Comparison of ENCODE assay signal across 1 cellular context in the genomic region with DNA sequence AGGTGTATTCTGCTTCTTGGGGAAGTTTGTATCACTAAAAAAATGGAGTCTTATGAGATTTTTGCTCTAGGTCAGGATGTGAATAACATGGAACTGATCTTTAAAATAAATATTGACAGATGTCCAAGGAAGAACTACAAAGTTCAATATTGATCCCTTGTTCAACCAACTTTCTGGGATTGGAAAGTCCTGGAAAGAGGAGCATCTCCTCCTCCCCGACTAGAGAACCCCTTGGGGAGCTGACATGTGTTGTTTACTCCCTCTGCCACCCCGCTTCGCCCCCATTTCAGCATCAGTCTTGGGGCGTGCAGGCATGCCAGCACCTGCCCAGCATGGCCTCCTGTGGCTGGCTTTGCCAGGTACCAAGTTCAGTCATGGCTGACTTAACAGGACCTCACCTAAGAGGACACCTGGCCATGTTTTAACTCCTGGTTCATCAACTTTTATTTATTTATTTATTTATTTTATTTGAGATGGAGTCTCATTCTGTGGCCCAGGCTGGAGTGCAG.
TF ChIP-seq lines count a peak whose summit lies in the region.

No MANE protein-coding gene starts in this region.

TF ChIP-seq in HepG2, 621 proteins besides CTCF, POLR2A, EP300 and RAD21 (continued from another document and continues in another):
- TF ChIP-seq, protein P1, sequence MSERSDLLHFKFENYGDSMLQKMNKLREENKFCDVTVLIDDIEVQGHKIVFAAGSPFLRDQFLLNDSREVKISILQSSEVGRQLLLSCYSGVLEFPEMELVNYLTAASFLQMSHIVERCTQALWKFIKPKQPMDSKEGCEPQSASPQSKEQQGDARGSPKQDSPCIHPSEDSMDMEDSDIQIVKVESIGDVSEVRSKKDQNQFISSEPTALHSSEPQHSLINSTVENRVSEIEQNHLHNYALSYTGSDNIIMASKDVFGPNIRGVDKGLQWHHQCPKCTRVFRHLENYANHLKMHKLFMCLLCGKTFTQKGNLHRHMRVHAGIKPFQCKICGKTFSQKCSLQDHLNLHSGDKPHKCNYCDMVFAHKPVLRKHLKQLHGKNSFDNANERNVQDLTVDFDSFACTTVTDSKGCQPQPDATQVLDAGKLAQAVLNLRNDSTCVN (CRISPR knock-in tag; IDR thresholded peaks at IDR 0.05; ENCODE audit: borderline replicate concordance), result no peak
- TF ChIP-seq RXRB (CRISPR knock-in tag; IDR thresholded peaks at IDR 0.05; ENCODE audit: borderline replicate concordance) (0 out of 2 replicates have a peak, but pooled peaks have one; percentile 17), IRF2 (CRISPR knock-in tag; IDR thresholded peaks at IDR 0.05) (no peak), ZFP62 (CRISPR knock-in tag; IDR thresholded peaks at IDR 0.05) (no peak), ZNF83 (CRISPR knock-in tag; IDR thresholded peaks at IDR 0.05; ENCODE audit: borderline replicate concordance) (no peak), ZNF644 (CRISPR knock-in tag; IDR thresholded peaks at IDR 0.05; ENCODE audit: low read depth) (no peak), MTF1 (CRISPR knock-in tag; IDR thresholded peaks at IDR 0.05) (no peak), DR1 (CRISPR knock-in tag; IDR thresholded peaks at IDR 0.05) (no peak), KDM3A (CRISPR knock-in tag; IDR thresholded peaks at IDR 0.05; ENCODE audit: low read depth) (no peak), FOXA3 (CRISPR knock-in tag; IDR thresholded peaks at IDR 0.05) (peak; percentile 74), RXRA (CRISPR knock-in tag; IDR thresholded peaks at IDR 0.05) (no peak), ZNF891 (CRISPR knock-in tag; IDR thresholded peaks at IDR 0.05) (no peak), CBX1 (IDR thresholded peaks at IDR 0.05; ENCODE audit: low read depth) (no peak), MXI1 (IDR thresholded peaks at IDR 0.05; ENCODE audit: borderline replicate concordance, low read depth, low read length) (no peak), GATAD2A (CRISPR knock-in tag; IDR thresholded peaks at IDR 0.05) (peak; percentile 75), KAT2B (IDR thresholded peaks at IDR 0.05; ENCODE audit: borderline replicate concordance, low read depth, low read length) (peak; percentile 49; the same call in 1 of the 2 replicates), RFX5 (IDR thresholded peaks at IDR 0.05; ENCODE audit: low read depth, low read length) (no peak), POLR2AphosphoS2 (IDR thresholded peaks at IDR 0.05; ENCODE audit: low read depth, low read length) (no peak), ZNF441 (CRISPR knock-in tag; IDR thresholded peaks at IDR 0.05; ENCODE audit: borderline replicate concordance) (no peak), ZMAT3 (CRISPR knock-in tag; conservative IDR thresholded peaks at IDR 0.05) (no peak), GABPA (IDR thresholded peaks at IDR 0.05; ENCODE audit: low read depth, low read length) (no peak), GABPA (CRISPR knock-in tag; IDR thresholded peaks at IDR 0.05; ENCODE audit: low read depth) (0 out of 2 replicates have a peak, but pooled peaks have one; percentile 8), FOXK1 (CRISPR knock-in tag; IDR thresholded peaks at IDR 0.05; ENCODE audit: borderline replicate concordance, low read depth) (0 out of 2 replicates have a peak, but pooled peaks have one; percentile 22), ZNF782 (CRISPR knock-in tag; IDR thresholded peaks at IDR 0.05; ENCODE audit: borderline replicate concordance) (no peak), ZNF367 (CRISPR knock-in tag; IDR thresholded peaks at IDR 0.05; ENCODE audit: borderline replicate concordance) (no peak), WIZ (CRISPR knock-in tag; IDR thresholded peaks at IDR 0.05) (0 out of 2 replicates have a peak, but pooled peaks have one; percentile 46), ZFX (CRISPR knock-in tag; IDR thresholded peaks at IDR 0.05; ENCODE audit: low read depth) (no peak), ZNF10 (CRISPR knock-in tag; IDR thresholded peaks at IDR 0.05; ENCODE audit: borderline replicate concordance, low read depth) (no peak), SP2 (CRISPR knock-in tag; IDR thresholded peaks at IDR 0.05) (no peak), ZNF841 (CRISPR knock-in tag; IDR thresholded peaks at IDR 0.05; ENCODE audit: borderline replicate concordance) (no peak), ZNF17 (CRISPR knock-in tag; IDR thresholded peaks at IDR 0.05) (no peak), NCOA2 (CRISPR knock-in tag; IDR thresholded peaks at IDR 0.05) (peak; percentile 45; the same call in 1 of the 2 replicates), NFKBIZ (CRISPR knock-in tag; IDR thresholded peaks at IDR 0.05) (no peak), SIX1 (CRISPR knock-in tag; IDR thresholded peaks at IDR 0.05; ENCODE audit: borderline replicate concordance) (no peak), ZNF703 (CRISPR knock-in tag; IDR thresholded peaks at IDR 0.05; ENCODE audit: borderline replicate concordance) (no peak), SOX13 (IDR thresholded peaks at IDR 0.05) (no peak), SOX13 (CRISPR knock-in tag; conservative IDR thresholded peaks at IDR 0.05 in 1 of 2, IDR thresholded peaks at IDR 0.05 in 1 of 2) (0 out of 4 replicates have a peak, but pooled peaks of 1 of the 2 experiments have one; percentile 26)
- TF ChIP-seq, protein P2, sequence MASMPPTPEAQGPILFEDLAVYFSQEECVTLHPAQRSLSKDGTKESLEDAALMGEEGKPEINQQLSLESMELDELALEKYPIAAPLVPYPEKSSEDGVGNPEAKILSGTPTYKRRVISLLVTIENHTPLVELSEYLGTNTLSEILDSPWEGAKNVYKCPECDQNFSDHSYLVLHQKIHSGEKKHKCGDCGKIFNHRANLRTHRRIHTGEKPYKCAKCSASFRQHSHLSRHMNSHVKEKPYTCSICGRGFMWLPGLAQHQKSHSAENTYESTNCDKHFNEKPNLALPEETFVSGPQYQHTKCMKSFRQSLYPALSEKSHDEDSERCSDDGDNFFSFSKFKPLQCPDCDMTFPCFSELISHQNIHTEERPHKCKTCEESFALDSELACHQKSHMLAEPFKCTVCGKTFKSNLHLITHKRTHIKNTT (CRISPR knock-in tag; IDR thresholded peaks at IDR 0.05), result no peak
- TF ChIP-seq, protein P3, sequence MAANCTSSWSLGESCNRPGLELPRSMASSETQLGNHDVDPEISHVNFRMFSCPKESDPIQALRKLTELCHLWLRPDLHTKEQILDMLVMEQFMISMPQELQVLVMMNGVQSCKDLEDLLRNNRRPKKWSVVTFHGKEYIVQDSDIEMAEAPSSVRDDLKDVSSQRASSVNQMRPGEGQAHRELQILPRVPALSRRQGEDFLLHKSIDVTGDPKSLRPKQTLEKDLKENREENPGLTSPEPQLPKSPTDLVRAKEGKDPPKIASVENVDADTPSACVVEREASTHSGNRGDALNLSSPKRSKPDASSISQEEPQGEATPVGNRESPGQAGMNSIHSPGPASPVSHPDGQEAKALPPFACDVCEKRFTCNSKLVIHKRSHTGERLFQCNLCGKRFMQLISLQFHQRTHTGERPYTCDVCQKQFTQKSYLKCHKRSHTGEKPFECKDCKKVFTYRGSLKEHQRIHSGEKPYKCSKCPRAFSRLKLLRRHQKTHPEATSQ (CRISPR knock-in tag; IDR thresholded peaks at IDR 0.05; ENCODE audit: borderline replicate concordance), result no peak
- TF ChIP-seq, protein P4, sequence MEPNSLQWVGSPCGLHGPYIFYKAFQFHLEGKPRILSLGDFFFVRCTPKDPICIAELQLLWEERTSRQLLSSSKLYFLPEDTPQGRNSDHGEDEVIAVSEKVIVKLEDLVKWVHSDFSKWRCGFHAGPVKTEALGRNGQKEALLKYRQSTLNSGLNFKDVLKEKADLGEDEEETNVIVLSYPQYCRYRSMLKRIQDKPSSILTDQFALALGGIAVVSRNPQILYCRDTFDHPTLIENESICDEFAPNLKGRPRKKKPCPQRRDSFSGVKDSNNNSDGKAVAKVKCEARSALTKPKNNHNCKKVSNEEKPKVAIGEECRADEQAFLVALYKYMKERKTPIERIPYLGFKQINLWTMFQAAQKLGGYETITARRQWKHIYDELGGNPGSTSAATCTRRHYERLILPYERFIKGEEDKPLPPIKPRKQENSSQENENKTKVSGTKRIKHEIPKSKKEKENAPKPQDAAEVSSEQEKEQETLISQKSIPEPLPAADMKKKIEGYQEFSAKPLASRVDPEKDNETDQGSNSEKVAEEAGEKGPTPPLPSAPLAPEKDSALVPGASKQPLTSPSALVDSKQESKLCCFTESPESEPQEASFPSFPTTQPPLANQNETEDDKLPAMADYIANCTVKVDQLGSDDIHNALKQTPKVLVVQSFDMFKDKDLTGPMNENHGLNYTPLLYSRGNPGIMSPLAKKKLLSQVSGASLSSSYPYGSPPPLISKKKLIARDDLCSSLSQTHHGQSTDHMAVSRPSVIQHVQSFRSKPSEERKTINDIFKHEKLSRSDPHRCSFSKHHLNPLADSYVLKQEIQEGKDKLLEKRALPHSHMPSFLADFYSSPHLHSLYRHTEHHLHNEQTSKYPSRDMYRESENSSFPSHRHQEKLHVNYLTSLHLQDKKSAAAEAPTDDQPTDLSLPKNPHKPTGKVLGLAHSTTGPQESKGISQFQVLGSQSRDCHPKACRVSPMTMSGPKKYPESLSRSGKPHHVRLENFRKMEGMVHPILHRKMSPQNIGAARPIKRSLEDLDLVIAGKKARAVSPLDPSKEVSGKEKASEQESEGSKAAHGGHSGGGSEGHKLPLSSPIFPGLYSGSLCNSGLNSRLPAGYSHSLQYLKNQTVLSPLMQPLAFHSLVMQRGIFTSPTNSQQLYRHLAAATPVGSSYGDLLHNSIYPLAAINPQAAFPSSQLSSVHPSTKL (CRISPR knock-in tag; IDR thresholded peaks at IDR 0.05), result peak; percentile 66
- TF ChIP-seq, protein P5, sequence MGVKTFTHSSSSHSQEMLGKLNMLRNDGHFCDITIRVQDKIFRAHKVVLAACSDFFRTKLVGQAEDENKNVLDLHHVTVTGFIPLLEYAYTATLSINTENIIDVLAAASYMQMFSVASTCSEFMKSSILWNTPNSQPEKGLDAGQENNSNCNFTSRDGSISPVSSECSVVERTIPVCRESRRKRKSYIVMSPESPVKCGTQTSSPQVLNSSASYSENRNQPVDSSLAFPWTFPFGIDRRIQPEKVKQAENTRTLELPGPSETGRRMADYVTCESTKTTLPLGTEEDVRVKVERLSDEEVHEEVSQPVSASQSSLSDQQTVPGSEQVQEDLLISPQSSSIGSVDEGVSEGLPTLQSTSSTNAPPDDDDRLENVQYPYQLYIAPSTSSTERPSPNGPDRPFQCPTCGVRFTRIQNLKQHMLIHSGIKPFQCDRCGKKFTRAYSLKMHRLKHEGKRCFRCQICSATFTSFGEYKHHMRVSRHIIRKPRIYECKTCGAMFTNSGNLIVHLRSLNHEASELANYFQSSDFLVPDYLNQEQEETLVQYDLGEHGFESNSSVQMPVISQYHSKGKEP (CRISPR knock-in tag; IDR thresholded peaks at IDR 0.05), result no peak
- TF ChIP-seq, protein P6, sequence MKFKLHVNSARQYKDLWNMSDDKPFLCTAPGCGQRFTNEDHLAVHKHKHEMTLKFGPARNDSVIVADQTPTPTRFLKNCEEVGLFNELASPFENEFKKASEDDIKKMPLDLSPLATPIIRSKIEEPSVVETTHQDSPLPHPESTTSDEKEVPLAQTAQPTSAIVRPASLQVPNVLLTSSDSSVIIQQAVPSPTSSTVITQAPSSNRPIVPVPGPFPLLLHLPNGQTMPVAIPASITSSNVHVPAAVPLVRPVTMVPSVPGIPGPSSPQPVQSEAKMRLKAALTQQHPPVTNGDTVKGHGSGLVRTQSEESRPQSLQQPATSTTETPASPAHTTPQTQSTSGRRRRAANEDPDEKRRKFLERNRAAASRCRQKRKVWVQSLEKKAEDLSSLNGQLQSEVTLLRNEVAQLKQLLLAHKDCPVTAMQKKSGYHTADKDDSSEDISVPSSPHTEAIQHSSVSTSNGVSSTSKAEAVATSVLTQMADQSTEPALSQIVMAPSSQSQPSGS (CRISPR knock-in tag; IDR thresholded peaks at IDR 0.05), result no peak
- TF ChIP-seq, protein P7, sequence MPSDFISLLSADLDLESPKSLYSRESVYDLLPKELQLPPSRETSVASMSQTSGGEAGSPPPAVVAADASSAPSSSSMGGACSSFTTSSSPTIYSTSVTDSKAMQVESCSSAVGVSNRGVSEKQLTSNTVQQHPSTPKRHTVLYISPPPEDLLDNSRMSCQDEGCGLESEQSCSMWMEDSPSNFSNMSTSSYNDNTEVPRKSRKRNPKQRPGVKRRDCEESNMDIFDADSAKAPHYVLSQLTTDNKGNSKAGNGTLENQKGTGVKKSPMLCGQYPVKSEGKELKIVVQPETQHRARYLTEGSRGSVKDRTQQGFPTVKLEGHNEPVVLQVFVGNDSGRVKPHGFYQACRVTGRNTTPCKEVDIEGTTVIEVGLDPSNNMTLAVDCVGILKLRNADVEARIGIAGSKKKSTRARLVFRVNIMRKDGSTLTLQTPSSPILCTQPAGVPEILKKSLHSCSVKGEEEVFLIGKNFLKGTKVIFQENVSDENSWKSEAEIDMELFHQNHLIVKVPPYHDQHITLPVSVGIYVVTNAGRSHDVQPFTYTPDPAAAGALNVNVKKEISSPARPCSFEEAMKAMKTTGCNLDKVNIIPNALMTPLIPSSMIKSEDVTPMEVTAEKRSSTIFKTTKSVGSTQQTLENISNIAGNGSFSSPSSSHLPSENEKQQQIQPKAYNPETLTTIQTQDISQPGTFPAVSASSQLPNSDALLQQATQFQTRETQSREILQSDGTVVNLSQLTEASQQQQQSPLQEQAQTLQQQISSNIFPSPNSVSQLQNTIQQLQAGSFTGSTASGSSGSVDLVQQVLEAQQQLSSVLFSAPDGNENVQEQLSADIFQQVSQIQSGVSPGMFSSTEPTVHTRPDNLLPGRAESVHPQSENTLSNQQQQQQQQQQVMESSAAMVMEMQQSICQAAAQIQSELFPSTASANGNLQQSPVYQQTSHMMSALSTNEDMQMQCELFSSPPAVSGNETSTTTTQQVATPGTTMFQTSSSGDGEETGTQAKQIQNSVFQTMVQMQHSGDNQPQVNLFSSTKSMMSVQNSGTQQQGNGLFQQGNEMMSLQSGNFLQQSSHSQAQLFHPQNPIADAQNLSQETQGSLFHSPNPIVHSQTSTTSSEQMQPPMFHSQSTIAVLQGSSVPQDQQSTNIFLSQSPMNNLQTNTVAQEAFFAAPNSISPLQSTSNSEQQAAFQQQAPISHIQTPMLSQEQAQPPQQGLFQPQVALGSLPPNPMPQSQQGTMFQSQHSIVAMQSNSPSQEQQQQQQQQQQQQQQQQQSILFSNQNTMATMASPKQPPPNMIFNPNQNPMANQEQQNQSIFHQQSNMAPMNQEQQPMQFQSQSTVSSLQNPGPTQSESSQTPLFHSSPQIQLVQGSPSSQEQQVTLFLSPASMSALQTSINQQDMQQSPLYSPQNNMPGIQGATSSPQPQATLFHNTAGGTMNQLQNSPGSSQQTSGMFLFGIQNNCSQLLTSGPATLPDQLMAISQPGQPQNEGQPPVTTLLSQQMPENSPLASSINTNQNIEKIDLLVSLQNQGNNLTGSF (CRISPR knock-in tag; IDR thresholded peaks at IDR 0.05), result no peak
- TF ChIP-seq, protein P8, sequence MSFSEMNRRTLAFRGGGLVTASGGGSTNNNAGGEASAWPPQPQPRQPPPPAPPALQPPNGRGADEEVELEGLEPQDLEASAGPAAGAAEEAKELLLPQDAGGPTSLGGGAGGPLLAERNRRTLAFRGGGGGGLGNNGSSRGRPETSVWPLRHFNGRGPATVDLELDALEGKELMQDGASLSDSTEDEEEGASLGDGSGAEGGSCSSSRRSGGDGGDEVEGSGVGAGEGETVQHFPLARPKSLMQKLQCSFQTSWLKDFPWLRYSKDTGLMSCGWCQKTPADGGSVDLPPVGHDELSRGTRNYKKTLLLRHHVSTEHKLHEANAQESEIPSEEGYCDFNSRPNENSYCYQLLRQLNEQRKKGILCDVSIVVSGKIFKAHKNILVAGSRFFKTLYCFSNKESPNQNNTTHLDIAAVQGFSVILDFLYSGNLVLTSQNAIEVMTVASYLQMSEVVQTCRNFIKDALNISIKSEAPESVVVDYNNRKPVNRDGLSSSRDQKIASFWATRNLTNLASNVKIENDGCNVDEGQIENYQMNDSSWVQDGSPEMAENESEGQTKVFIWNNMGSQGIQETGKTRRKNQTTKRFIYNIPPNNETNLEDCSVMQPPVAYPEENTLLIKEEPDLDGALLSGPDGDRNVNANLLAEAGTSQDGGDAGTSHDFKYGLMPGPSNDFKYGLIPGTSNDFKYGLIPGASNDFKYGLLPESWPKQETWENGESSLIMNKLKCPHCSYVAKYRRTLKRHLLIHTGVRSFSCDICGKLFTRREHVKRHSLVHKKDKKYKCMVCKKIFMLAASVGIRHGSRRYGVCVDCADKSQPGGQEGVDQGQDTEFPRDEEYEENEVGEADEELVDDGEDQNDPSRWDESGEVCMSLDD (CRISPR knock-in tag; IDR thresholded peaks at IDR 0.05; ENCODE audit: borderline replicate concordance), result peak; percentile 86
